ENCODE assay signal across 16 cellular contexts in the genomic region with DNA sequence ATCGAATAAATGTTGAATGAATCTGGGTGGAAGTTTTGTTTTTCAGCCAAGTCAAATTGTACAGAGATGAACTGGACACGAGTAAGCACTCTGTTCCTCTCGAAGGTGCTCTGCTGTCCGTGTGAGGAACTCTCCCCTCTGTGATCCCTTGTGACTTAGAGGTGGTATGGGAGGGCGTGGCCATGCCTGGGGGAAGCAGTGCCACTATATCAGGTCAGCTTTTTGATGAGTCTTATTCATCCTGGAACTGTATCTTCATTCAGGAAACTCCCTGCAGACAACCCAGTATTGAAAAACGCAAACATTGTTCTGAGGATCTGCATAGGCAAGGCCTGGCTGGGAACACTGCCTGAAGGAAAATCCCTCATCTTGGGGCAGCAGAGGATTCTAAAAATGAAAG. TPM values are rescaled to one million over a fixed set of nuclear protein-coding genes. Genes with fewer than 3 reads are reported as not detected.
DNase-seq lines count a peak whose midpoint lies in the region; ATAC-seq and TF ChIP-seq lines count a peak whose summit lies in the region.
"Had no signal": no experiment of that assay in that cellular context is flagged by ENCODE, and none has a peak within 500 bp of the region (broad histone marks: within the 10 kb centered on the region; RNA-seq: fewer than 3 reads in every experiment).

No MANE protein-coding gene starts in this region.

- no peaks in the 10 kb centered on the region for H3K27me3 ChIP-seq in thyroid gland
- H3K27me3 ChIP-seq: gastrocnemius medialis, testis had no signal

- intact Hi-C loops in thyroid gland (cut with DNase I): no loop called here

- no peak overlapping the region for H3K27ac ChIP-seq in thyroid gland
- H3K27ac ChIP-seq: dorsolateral prefrontal cortex, gastrocnemius medialis, testis had no signal

- H3K4me3 ChIP-seq in choroid plexus epithelial cell (ENCODE audit: low read depth, low read length) (no peak overlapping the region), thyroid gland (replicated peaks in 1 of 3) (no peak overlapping the region)
- H3K4me3 ChIP-seq: dorsolateral prefrontal cortex, gastrocnemius medialis, testis had no signal

- TF ChIP-seq CTCF in choroid plexus epithelial cell (conservative IDR thresholded peaks at IDR 0.05; ENCODE audit: low read depth, low read length) (no peak), thyroid gland (IDR thresholded peaks at IDR 0.05) (no peak)

- H3K4me1 ChIP-seq in thyroid gland: no peaks in the 10 kb centered on the region
- H3K4me1 ChIP-seq: gastrocnemius medialis, testis had no signal

- no peak for TF ChIP-seq POLR2A in thyroid gland (IDR thresholded peaks at IDR 0.05)

- H3K36me3 ChIP-seq in thyroid gland: no peaks in the 10 kb centered on the region
- H3K36me3 ChIP-seq: gastrocnemius medialis had no signal

- 55 to 77% methylated on average over 6 of the region's 6 CpGs for WGBS in thyroid gland, 2 donors

- ATAC-seq in GM18867 (IDR thresholded peaks at IDR 0.05; ENCODE audit: unreplicated experiment) (peak; percentile 43), HG03196 (IDR thresholded peaks at IDR 0.05; ENCODE audit: unreplicated experiment) (peak; percentile 61)
- ATAC-seq: gastrocnemius medialis had no signal

- DNase-seq in ELR (ENCODE audit: low read depth) (peak; percentile 19), choroid plexus epithelial cell (ENCODE audit: low read depth) (peak; percentile 13), thyroid gland (no peak), NCI-H2171 (lab: John Stamatoyannopoulos, UW) (no peak), cerebellar nuclear complex (lab: John Stamatoyannopoulos, UW) (no peak), putamen (ENCODE audit: low spot score) (no peak)
- DNase-seq: anterior cingulate cortex; CD4-positive, CD25-positive, alpha-beta regulatory T cell; dorsolateral prefrontal cortex; gastrocnemius medialis; MV-4-11; naive B cell; testis had no signal

- H3K9me3 ChIP-seq in thyroid gland: no peaks in the 10 kb centered on the region
- H3K9me3 ChIP-seq: gastrocnemius medialis, testis had no signal

RNA-seq across cellular contexts. Expression of gene FLT1, which starts 45.7 kb away (rescaled TPM):
- total RNA-seq in thyroid gland: 100 to 1,000 TPM in 1 of 4 donors, 10 to 100 TPM in 3; 23.4 to 132 (median 44.4) TPM
- total RNA-seq: NCI-H460 had no signal

Comparison
In these comparisons a context has a peak if more than half of its experiments do, and no peak if none do; other contexts are left out.
1. DNase-seq: peak in ELR (single experiment) and choroid plexus epithelial cell (single experiment); none in thyroid gland (0 of 2), NCI-H2171 (single experiment), cerebellar nuclear complex (0 of 2) and putamen (single experiment).